Comparison of ENCODE assay signal across 17 cellular contexts in genomic region chr18:61926532-61926931, GRCh38. TPM values are rescaled to one million over a fixed set of nuclear protein-coding genes. Genes with fewer than 3 reads are reported as not detected.
DNase-seq lines count a peak whose midpoint lies in the region; ATAC-seq and TF ChIP-seq lines count a peak whose summit lies in the region.
"Had no signal": no experiment of that assay in that cellular context is flagged by ENCODE, and none has a peak within 500 bp of the region (broad histone marks: within the 10 kb centered on the region; RNA-seq: fewer than 3 reads in every experiment).

No MANE protein-coding gene starts in this region.

- peaks cover 4% of the 10 kb centered on the region for H3K27me3 Mint-ChIP-seq in activated T-cell treated with anti-CD3 and anti-CD28 coated beads, Interleukin-2, amount 50 U/mL, for 4 hours (ENCODE audit: low read depth)

- intact Hi-C loops in posterior vena cava (cut with DNase I), result no loop called here
- intact Hi-C loops in testis (cut with DNase I; ENCODE audit: low total_unique reads), result no loop called here

- H3K4me1 Mint-ChIP-seq in activated T-cell treated with anti-CD3 and anti-CD28 coated beads, Interleukin-2, amount 50 U/mL, for 4 hours (ENCODE audit: low read depth), result peaks cover 19% of the 10 kb centered on the region
- H3K4me1 Mint-ChIP-seq: mesothelial cell of epicardium had no signal

- no peaks in the 10 kb centered on the region for H3K36me3 Mint-ChIP-seq in activated T-cell treated with anti-CD3 and anti-CD28 coated beads, Interleukin-2, amount 50 U/mL, for 4 hours (ENCODE audit: insufficient read depth)

- ATAC-seq in DND-41 (ENCODE audit: insufficient read depth, low read depth) (peak; percentile 39; the same call in 1 of the 3 replicates), HG03469 (IDR thresholded peaks at IDR 0.05; ENCODE audit: unreplicated experiment) (peak; percentile 46)
- ATAC-seq in activated T-cell treated with anti-CD3 and anti-CD28 coated beads, Interleukin-2, amount 50 U/mL, for 4 hours, result peak; percentile 74 to 88

- H3K79me2 ChIP-seq in DND-41 (ENCODE audit: insufficient read depth, low read length), result no peaks in the 10 kb centered on the region

- H3K27me3 ChIP-seq in DND-41 (ENCODE audit: insufficient read depth, low read length, poor library complexity), result no peaks in the 10 kb centered on the region
- H3K27me3 ChIP-seq in testis, result no peaks in the 10 kb centered on the region
- H3K27me3 ChIP-seq: SJSA1 had no signal

- H3K9ac ChIP-seq in DND-41 (ENCODE audit: low read depth, low read length), result no peak overlapping the region
- H3K9ac ChIP-seq: BLaER1 treated with 17β-estradiol and CSF1 and Interleukin-3, amounts not matched to agents 10 nM and 100 nM had no signal

- no peak for TF ChIP-seq CTCF in DND-41 (IDR thresholded peaks at IDR 0.05; ENCODE audit: borderline replicate concordance, extremely low read depth, low read length, poor library complexity, severe bottlenecking)
- no peak for TF ChIP-seq CTCF in testis (IDR thresholded peaks at IDR 0.05)

- H3K27ac ChIP-seq in DND-41 (ENCODE audit: low read length) (no peak overlapping the region), testis (no peak overlapping the region)
- H3K27ac ChIP-seq: BLaER1 treated with 17β-estradiol and CSF1 and Interleukin-3, amounts not matched to agents 10 nM and 100 nM; SJSA1; skin epidermis had no signal

- TF ChIP-seq POLR2A in erythroblast (IDR thresholded peaks at IDR 0.05; ENCODE audit: low read length) (no peak), testis (IDR thresholded peaks at IDR 0.05) (no peak)

- H2AFZ ChIP-seq in DND-41 (ENCODE audit: low read depth, low read length), result no peak overlapping the region

- 61 to 77% methylated on average over 4 of the region's 4 CpGs for WGBS in testis, 2 donors

- H3K4me3 ChIP-seq in DND-41 (ENCODE audit: low read depth in 1 of 2, low read length in 2 of 2) (no peak overlapping the region), testis (no peak overlapping the region)
- H3K4me3 ChIP-seq: BLaER1 treated with 17β-estradiol and CSF1 and Interleukin-3, amounts not matched to agents 10 nM and 100 nM; SJSA1; skin epidermis had no signal

- no peaks in the 10 kb centered on the region for H4K20me1 ChIP-seq in DND-41 (ENCODE audit: insufficient read depth, low read length)
- H4K20me1 ChIP-seq: BLaER1 treated with 17β-estradiol and CSF1 and Interleukin-3, amounts not matched to agents 10 nM and 100 nM had no signal

- H3K9me3 ChIP-seq in DND-41 (ENCODE audit: insufficient read depth, low read length, severe bottlenecking) (no peaks in the 10 kb centered on the region), testis (no peaks in the 10 kb centered on the region)
- H3K9me3 ChIP-seq: SJSA1 had no signal

- H3K4me3 Mint-ChIP-seq in activated T-cell treated with anti-CD3 and anti-CD28 coated beads, Interleukin-2, amount 50 U/mL, for 4 hours, result no peak overlapping the region
- H3K4me3 Mint-ChIP-seq: mesothelial cell of epicardium had no signal

- no peak overlapping the region for H3K4me2 ChIP-seq in DND-41 (ENCODE audit: insufficient read depth, low read length)
- H3K4me2 ChIP-seq: BLaER1 treated with 17β-estradiol and CSF1 and Interleukin-3, amounts not matched to agents 10 nM and 100 nM had no signal

- no peaks in the 10 kb centered on the region for H3K9me3 Mint-ChIP-seq in activated T-cell treated with anti-CD3 and anti-CD28 coated beads, Interleukin-2, amount 50 U/mL, for 4 hours

- no peaks in the 10 kb centered on the region for H3K4me1 ChIP-seq in DND-41 (ENCODE audit: insufficient read depth, low read length)
- H3K4me1 ChIP-seq in testis, result no peaks in the 10 kb centered on the region

- DNase-seq in DND-41 (no peak), erythroblast (lab: John Stamatoyannopoulos, UW) (no peak), posterior vena cava (ENCODE audit: low spot score) (no peak), testis (no peak), kidney glomerular epithelial cell (lab: John Stamatoyannopoulos, UW) (no peak)
- no peak for DNase-seq in activated T-cell treated with anti-CD3 and anti-CD28 coated beads, Interleukin-2, amount 50 U/mL, for 4 hours
- peak; percentile 53 for DNase-seq in stimulated activated CD4-positive, alpha-beta T cell treated with anti-CD3 and anti-CD28 coated beads, Interleukin-1b, Interleukin-23, amount 100 ng/mL, for 48 hours
- DNase-seq: foreskin melanocyte, IMR-90, islet precursor cell, NCI-H345, occipital lobe had no signal

- H3K36me3 ChIP-seq in DND-41 (ENCODE audit: insufficient read depth, low read length), result no peaks in the 10 kb centered on the region
- H3K36me3 ChIP-seq in testis (ENCODE audit: low read depth, missing control alignments), result no peaks in the 10 kb centered on the region
- H3K36me3 ChIP-seq: BLaER1 treated with 17β-estradiol and CSF1 and Interleukin-3, amounts not matched to agents 10 nM and 100 nM; SJSA1 had no signal

RNA-seq across cellular contexts. Expression of gene RNF152, which starts 33.7 kb away (rescaled TPM):
- 1 to 10 TPM in 2 of 3 donors, under 1 TPM in 1; 0.43 to 1.6 (median 1.2) TPM for total RNA-seq in activated T-cell treated with anti-CD3 and anti-CD28 coated beads, Interleukin-2, amount 50 U/mL, for 4 hours
- total RNA-seq in posterior vena cava (10 to 100 TPM; 13.5 to 17.3 TPM), testis (10 to 100 TPM; 10.8 to 20.3 TPM)
- 2.3 TPM for polyA plus RNA-seq in testis (ENCODE audit: insufficient read depth, low read depth, low replicate concordance)

Comparison
In these comparisons a context has a peak if more than half of its experiments do, and no peak if none do; other contexts are left out.
1. RNA of gene RNF152, which starts 33.7 kb away (total RNA-seq): 10.8 to 20.3 TPM in testis and 13.5 to 17.3 TPM in posterior vena cava; 0.43 to 1.6 TPM in activated T-cell treated with anti-CD3 and anti-CD28 coated beads, Interleukin-2, amount 50 U/mL, for 4 hours; every median in the first group is over 4 times any median in the second.
2. Peak in every context shown above with its lines, with median percentiles within 50 percentile points of each other: ATAC-seq.